Comparison of ENCODE assay signal across 8 cellular contexts in genomic region chr10:119178371-119179119, GRCh38. TPM values are rescaled to one million over a fixed set of nuclear protein-coding genes. Genes with fewer than 3 reads are reported as not detected.
A peak's percentile ranks its signal among the peaks of the same experiment; 100 is the strongest.
DNase-seq lines count a peak whose midpoint lies in the region; ATAC-seq and TF ChIP-seq lines count a peak whose summit lies in the region.

Gene PRDX3 (minus strand): TSS chr10:119178812. CDS start chr10:119178790, 22 bp downstream.

- no peaks in the 10 kb centered on the region for H3K9me3 Mint-ChIP-seq in activated naive CD4-positive, alpha-beta T cell treated with anti-CD3 and anti-CD28 coated beads for 36 hours

- H3K27me3 Mint-ChIP-seq in activated naive CD4-positive, alpha-beta T cell treated with anti-CD3 and anti-CD28 coated beads for 36 hours (ENCODE audit: low read depth): no peaks in the 10 kb centered on the region

- peak within 1 kb of the TSS; percentile 95 for H3K27ac Mint-ChIP-seq in activated naive CD4-positive, alpha-beta T cell treated with anti-CD3 and anti-CD28 coated beads for 36 hours

- no peak for TF ChIP-seq CTCF in omental fat pad (IDR thresholded peaks at IDR 0.05)
- TF ChIP-seq CTCF in testis (IDR thresholded peaks at IDR 0.05): peak in 1 of 3 experiments; percentile 12

- H3K4me3 ChIP-seq in testis: peak within 1 kb of the TSS; percentile 62 to 78

- H3K36me3 ChIP-seq in testis (ENCODE audit: low read depth, missing control alignments): no peaks in the 10 kb centered on the region

- in situ Hi-C loops in SK-MEL-5 (cut with HindIII; ENCODE audit: low pct_unique_long_range_greater_than_20kb, low sequenced_read_pairs): no loop called here

- no peaks in the 10 kb centered on the region for H3K9me3 ChIP-seq in testis

- peaks cover 15% of the 10 kb centered on the region for H3K36me3 Mint-ChIP-seq in activated naive CD4-positive, alpha-beta T cell treated with anti-CD3 and anti-CD28 coated beads for 36 hours (ENCODE audit: low read depth)

- ATAC-seq in omental fat pad (ENCODE audit: low FRiP score): peak; percentile 100

- CTCF ChIA-PET in HEK293T (lab: Yijun Ruan, JAX): no interaction called here
- CTCF ChIA-PET in activated naive CD4-positive, alpha-beta T cell treated with anti-CD3 and anti-CD28 coated beads for 36 hours (lab: Charles Lee): interaction anchor here (0.9 kb wide), 1 partner anchor 28 kb away, joined by 4 read pairs; the partner anchor contains the start of gene GRK5

- intact Hi-C loops in activated naive CD4-positive, alpha-beta T cell treated with anti-CD3 and anti-CD28 coated beads for 36 hours (cut with micrococcal nuclease): loop anchor here (1.0 to 5.0 kb wide), 9 partner anchors 13 to 441 kb away; partner anchors contain the start of genes EIF3A and SFXN4
- intact Hi-C loops in testis (cut with DNase I; ENCODE audit: low total_unique reads): no loop called here

- peak within 1 kb of the TSS; percentile 91 to 93 for H3K27ac ChIP-seq in testis

- no peak for TF ChIP-seq POLR2A in testis (IDR thresholded peaks at IDR 0.05)

- H3K4me1 ChIP-seq in testis: peaks cover 9% of the 10 kb centered on the region

- H3K4me1 Mint-ChIP-seq in activated naive CD4-positive, alpha-beta T cell treated with anti-CD3 and anti-CD28 coated beads for 36 hours (ENCODE audit: low read depth): peaks cover 42% of the 10 kb centered on the region

- DNase-seq in GM04503 (ENCODE audit: low read depth) (peak; percentile 39), HEK293T (ENCODE audit: extremely low spot score) (peak; percentile 98), MV-4-11 (lab: John Stamatoyannopoulos, UW) (peak; percentile 80), SK-MEL-5 (ENCODE audit: low read depth, low spot score) (peak; percentile 88), germinal center (ENCODE audit: low spot score) (peak; percentile 89), omental fat pad (ENCODE audit: low spot score) (peak; percentile 89), testis (peak; percentile 95)
- DNase-seq in activated naive CD4-positive, alpha-beta T cell treated with anti-CD3 and anti-CD28 coated beads for 36 hours: peak; percentile 96

- POLR2A ChIA-PET in HEK293T (lab: Yijun Ruan, JAX): interaction anchor here (0.7 to 1.0 kb wide), 3 partner anchors 11 to 24 kb away, joined by 3 to 4 read pairs (median 3); no protein-coding TSS in a partner anchor

- 0% methylated on average over 9 to 29 of the region's 45 CpGs for WGBS in testis, 2 donors

- H3K4me3 Mint-ChIP-seq in activated naive CD4-positive, alpha-beta T cell treated with anti-CD3 and anti-CD28 coated beads for 36 hours: peak within 1 kb of the TSS; percentile 93

- H3K27me3 ChIP-seq in testis: no peaks in the 10 kb centered on the region

TF ChIP-seq in HEK293T, 16 proteins besides CTCF, POLR2A, EP300 and RAD21:
- TF ChIP-seq HDGF (IDR thresholded peaks at IDR 0.05; ENCODE audit: borderline replicate concordance) (peak; percentile 44; the same call in 1 of the 2 replicates), SP1 (IDR thresholded peaks at IDR 0.05) (no peak), ZNF384 (IDR thresholded peaks at IDR 0.05) (no peak), FOXA1 (IDR thresholded peaks at IDR 0.05) (no peak), CTBP1 (IDR thresholded peaks at IDR 0.05; ENCODE audit: borderline replicate concordance) (no peak; the same call in 1 of the 2 replicates), FOXM1 (IDR thresholded peaks at IDR 0.05; ENCODE audit: borderline replicate concordance) (no peak), TARDBP (IDR thresholded peaks at IDR 0.05) (no peak), LEF1 (IDR thresholded peaks at IDR 0.05; ENCODE audit: borderline replicate concordance) (no peak), SUZ12 (IDR thresholded peaks at IDR 0.05) (no peak), PKNOX1 (IDR thresholded peaks at IDR 0.05) (no peak), L3MBTL2 (conservative IDR thresholded peaks at IDR 0.05) (peak; percentile 51)

RNA-seq across cellular contexts. Expression of gene PRDX3, which starts in this region (rescaled TPM):
- 245 and 273 TPM in 2 replicates for total RNA-seq in SK-MEL-5 (2014; rRNA removed; shearing (Covaris generic))
- 183 and 212 TPM in 2 replicates for polyA plus RNA-seq in SK-MEL-5 (2015; cell fraction: cytosol; rRNA removed)
- 79.8 and 104 TPM in 2 replicates for polyA plus RNA-seq in SK-MEL-5 (2015; cell fraction: nucleus; rRNA removed)
- 100 to 1,000 TPM; 215 to 216 TPM for total RNA-seq in activated naive CD4-positive, alpha-beta T cell treated with anti-CD3 and anti-CD28 coated beads for 36 hours
- 100 to 1,000 TPM; 125 to 201 (median 156) TPM for total RNA-seq in omental fat pad
- total RNA-seq in testis: 100 to 1,000 TPM in 1 of 2 donors, 10 to 100 TPM in 1; 71.7 to 118 TPM
- polyA plus RNA-seq in testis (ENCODE audit: insufficient read depth, low read depth, low replicate concordance): 101 TPM

Comparison
In these comparisons a context has a peak if more than half of its experiments do, and no peak if none do; other contexts are left out.
1. Peak in every context shown above with its lines: DNase-seq, ATAC-seq, H3K4me3 ChIP-seq and H3K27ac ChIP-seq.
2. DNase-seq: peak in every context shown above with its lines; median percentile 98 in HEK293T; 96 in activated naive CD4-positive, alpha-beta T cell treated with anti-CD3 and anti-CD28 coated beads for 36 hours; 95 in testis; 89 in germinal center; 89 in omental fat pad; 88 in SK-MEL-5; 80 in MV-4-11; 39 in GM04503.